ENCODE assay signal across 23 cellular contexts in the genomic region with DNA sequence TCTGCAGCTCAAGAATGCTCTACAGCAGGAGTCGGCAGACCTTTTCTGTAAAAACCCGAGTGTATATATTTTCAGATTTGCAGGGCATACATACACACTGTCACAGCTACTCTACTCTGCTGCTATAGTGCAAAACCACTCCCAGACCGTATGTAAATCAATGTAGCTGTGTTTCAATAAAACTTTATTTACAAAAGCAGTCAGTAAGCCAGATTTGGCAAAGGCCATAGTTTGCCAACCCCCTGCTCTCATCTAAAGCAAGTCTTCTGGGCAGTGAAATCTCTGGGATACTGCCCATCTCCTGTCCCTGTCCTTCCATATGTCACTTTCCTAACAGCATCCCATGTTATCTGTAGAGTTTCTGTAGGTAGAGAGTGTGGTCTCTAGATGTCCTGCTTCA. TPM values are rescaled to one million over a fixed set of nuclear protein-coding genes. Genes with fewer than 3 reads are reported as not detected.
A peak's percentile ranks its signal among the peaks of the same experiment; 100 is the strongest.
DNase-seq lines count a peak whose midpoint lies in the region; ATAC-seq and TF ChIP-seq lines count a peak whose summit lies in the region.
"Had no signal": no experiment of that assay in that cellular context is flagged by ENCODE, and none has a peak within 500 bp of the region (broad histone marks: within the 10 kb centered on the region; RNA-seq: fewer than 3 reads in every experiment).

No MANE protein-coding gene starts in this region.

- H3K27me3 Mint-ChIP-seq in activated CD8-positive, alpha-beta memory T cell treated with anti-CD3 and anti-CD28 coated beads, Interleukin-2, amount 10 ng/mL, durations not matched to agents 7 days and 5 days, result no peaks in the 10 kb centered on the region
- no peaks in the 10 kb centered on the region for H3K27me3 Mint-ChIP-seq in activated T-helper 17 cell treated with anti-CD3 and anti-CD28 coated beads, Interleukin-2, amount 50 U/mL, for 72 hours
- H3K27me3 Mint-ChIP-seq in stimulated activated memory B cell treated with anti-CD40 and anti-IgM and Interleukin-4, amounts not matched to agents 10 μg/mL and 1 μg/mL and 100 μg/mL, for 72 hours, result no peaks in the 10 kb centered on the region

- peak overlapping the region; percentile 44 for H3K27ac Mint-ChIP-seq in activated CD8-positive, alpha-beta memory T cell treated with anti-CD3 and anti-CD28 coated beads, Interleukin-2, amount 10 ng/mL, durations not matched to agents 7 days and 5 days
- peak overlapping the region; percentile 18 for H3K27ac Mint-ChIP-seq in activated T-helper 17 cell treated with anti-CD3 and anti-CD28 coated beads, Interleukin-2, amount 50 U/mL, for 72 hours
- H3K27ac Mint-ChIP-seq in stimulated activated memory B cell treated with anti-CD40 and anti-IgM and Interleukin-4, amounts not matched to agents 10 μg/mL and 1 μg/mL and 100 μg/mL, for 72 hours, result peak overlapping the region; percentile 77

- WGBS in liver, result 78% methylated on average over 3 of the region's 3 CpGs

- CTCF ChIA-PET in activated CD8-positive, alpha-beta memory T cell treated with anti-CD3 and anti-CD28 coated beads, Interleukin-2, amount 10 ng/mL, durations not matched to agents 7 days and 5 days (lab: Charles Lee), result interaction anchor here (1.6 kb wide), 1 partner anchor 9 kb away, joined by 4 read pairs; no protein-coding TSS in a partner anchor

- ATAC-seq in activated CD8-positive, alpha-beta memory T cell treated with anti-CD3 and anti-CD28 coated beads, Interleukin-2, amount 10 ng/mL, durations not matched to agents 7 days and 5 days, result no peak
- no peak for ATAC-seq in activated T-helper 17 cell treated with anti-CD3 and anti-CD28 coated beads, Interleukin-2, amount 50 U/mL, for 72 hours (replicated peaks)
- no peak for ATAC-seq in stimulated activated memory B cell treated with anti-CD40 and anti-IgM and Interleukin-4, amounts not matched to agents 10 μg/mL and 1 μg/mL and 100 μg/mL, for 72 hours

- H3K27me3 ChIP-seq in liver (ENCODE audit: control insufficient read depth in 4 of 4, insufficient read depth in 4 of 4, low read length in 3 of 4), result no peaks in the 10 kb centered on the region
- H3K27me3 ChIP-seq: Peyer's patch had no signal

- peak overlapping the region; percentile 68 to 72 for H3K27ac ChIP-seq in liver (ENCODE audit: low read depth in 1 of 2, low read length in 2 of 2)
- H3K27ac ChIP-seq: C4-2B, HL-60, Peyer's patch had no signal

- H3K36me3 Mint-ChIP-seq in activated CD8-positive, alpha-beta memory T cell treated with anti-CD3 and anti-CD28 coated beads, Interleukin-2, amount 10 ng/mL, durations not matched to agents 7 days and 5 days, result peaks cover 63% of the 10 kb centered on the region
- peaks cover 100% of the 10 kb centered on the region for H3K36me3 Mint-ChIP-seq in activated T-helper 17 cell treated with anti-CD3 and anti-CD28 coated beads, Interleukin-2, amount 50 U/mL, for 72 hours (ENCODE audit: low read depth)
- H3K36me3 Mint-ChIP-seq in stimulated activated memory B cell treated with anti-CD40 and anti-IgM and Interleukin-4, amounts not matched to agents 10 μg/mL and 1 μg/mL and 100 μg/mL, for 72 hours, result peaks cover 71% of the 10 kb centered on the region

- DNase-seq in activated CD8-positive, alpha-beta memory T cell treated with anti-CD3 and anti-CD28 coated beads, Interleukin-2, amount 10 ng/mL, durations not matched to agents 7 days and 5 days, result no peak
- DNase-seq in activated CD8-positive, alpha-beta memory T cell treated with anti-CD3 and anti-CD28 coated beads, Interleukin-2, amount 50 U/mL, for 4 hours, result no peak
- no peak for DNase-seq in T-helper 2 cell
- DNase-seq in NCI-H1694 (lab: John Stamatoyannopoulos, UW), result no peak
- no peak for DNase-seq in T1000 (lab: John Stamatoyannopoulos, UW)
- DNase-seq: EL, GF-D8, H7, KG1, NCI-H1105 treated with DMSO at 0.1 percent for 48 hours, NCI-H1694 treated with DMSO at 0.1 percent for 48 hours, NCI-H2081 treated with DMSO at 0.1 percent for 48 hours, NCI-H2171 treated with DMSO at 0.1 percent for 48 hours, NCI-H524 treated with DMSO at 0.1 percent for 48 hours, NCI-H82, Peyer's patch had no signal

- peaks cover 3 to 19% (median 14%) of the 10 kb centered on the region in 4 donors for H3K4me1 ChIP-seq in liver (ENCODE audit: control insufficient read depth in 4 of 4, insufficient read depth in 4 of 4, low read length in 3 of 4)
- H3K4me1 ChIP-seq: Peyer's patch had no signal

- H3K4me3 Mint-ChIP-seq in activated CD8-positive, alpha-beta memory T cell treated with anti-CD3 and anti-CD28 coated beads, Interleukin-2, amount 10 ng/mL, durations not matched to agents 7 days and 5 days, result no peak overlapping the region
- no peak overlapping the region for H3K4me3 Mint-ChIP-seq in activated T-helper 17 cell treated with anti-CD3 and anti-CD28 coated beads, Interleukin-2, amount 50 U/mL, for 72 hours
- H3K4me3 Mint-ChIP-seq in stimulated activated memory B cell treated with anti-CD40 and anti-IgM and Interleukin-4, amounts not matched to agents 10 μg/mL and 1 μg/mL and 100 μg/mL, for 72 hours, result no peak overlapping the region

- TF ChIP-seq RAD21 in liver (IDR thresholded peaks at IDR 0.05), result no peak

- H3K36me3 ChIP-seq in liver (ENCODE audit: control insufficient read depth in 4 of 4, insufficient read depth in 3 of 4, low read depth in 1 of 4, low read length in 3 of 4), result peaks cover 2 to 43% (median 26%) of the 10 kb centered on the region in 4 donors

- H3K4me1 Mint-ChIP-seq in activated CD8-positive, alpha-beta memory T cell treated with anti-CD3 and anti-CD28 coated beads, Interleukin-2, amount 10 ng/mL, durations not matched to agents 7 days and 5 days, result no peaks in the 10 kb centered on the region
- H3K4me1 Mint-ChIP-seq in activated T-helper 17 cell treated with anti-CD3 and anti-CD28 coated beads, Interleukin-2, amount 50 U/mL, for 72 hours, result peaks cover 8% of the 10 kb centered on the region
- H3K4me1 Mint-ChIP-seq in stimulated activated memory B cell treated with anti-CD40 and anti-IgM and Interleukin-4, amounts not matched to agents 10 μg/mL and 1 μg/mL and 100 μg/mL, for 72 hours, result no peaks in the 10 kb centered on the region

- H3K9me3 Mint-ChIP-seq in activated CD8-positive, alpha-beta memory T cell treated with anti-CD3 and anti-CD28 coated beads, Interleukin-2, amount 10 ng/mL, durations not matched to agents 7 days and 5 days (ENCODE audit: low read depth), result no peaks in the 10 kb centered on the region
- no peaks in the 10 kb centered on the region for H3K9me3 Mint-ChIP-seq in activated T-helper 17 cell treated with anti-CD3 and anti-CD28 coated beads, Interleukin-2, amount 50 U/mL, for 72 hours
- no peaks in the 10 kb centered on the region for H3K9me3 Mint-ChIP-seq in stimulated activated memory B cell treated with anti-CD40 and anti-IgM and Interleukin-4, amounts not matched to agents 10 μg/mL and 1 μg/mL and 100 μg/mL, for 72 hours

- H3K9me3 ChIP-seq in liver (ENCODE audit: control insufficient read depth in 4 of 4, low read length in 3 of 4), result no peaks in the 10 kb centered on the region
- H3K9me3 ChIP-seq: Peyer's patch had no signal

- H3K4me3 ChIP-seq in liver (ENCODE audit: low read depth in 1 of 3, low read length in 3 of 3), result no peak overlapping the region
- H3K4me3 ChIP-seq: Peyer's patch had no signal

- no peak overlapping the region for H3K9ac ChIP-seq in liver (ENCODE audit: low read depth in 1 of 2, low read length in 2 of 2)

- TF ChIP-seq CTCF in liver (IDR thresholded peaks at IDR 0.05; ENCODE audit: low read depth, low read length, missing input control), result no peak

TF ChIP-seq in liver, 16 proteins besides CTCF, POLR2A, EP300 and RAD21 (continues in another document):
- TF ChIP-seq TAF1 (conservative IDR thresholded peaks at IDR 0.05), result no peak
- TF ChIP-seq, protein P1, sequence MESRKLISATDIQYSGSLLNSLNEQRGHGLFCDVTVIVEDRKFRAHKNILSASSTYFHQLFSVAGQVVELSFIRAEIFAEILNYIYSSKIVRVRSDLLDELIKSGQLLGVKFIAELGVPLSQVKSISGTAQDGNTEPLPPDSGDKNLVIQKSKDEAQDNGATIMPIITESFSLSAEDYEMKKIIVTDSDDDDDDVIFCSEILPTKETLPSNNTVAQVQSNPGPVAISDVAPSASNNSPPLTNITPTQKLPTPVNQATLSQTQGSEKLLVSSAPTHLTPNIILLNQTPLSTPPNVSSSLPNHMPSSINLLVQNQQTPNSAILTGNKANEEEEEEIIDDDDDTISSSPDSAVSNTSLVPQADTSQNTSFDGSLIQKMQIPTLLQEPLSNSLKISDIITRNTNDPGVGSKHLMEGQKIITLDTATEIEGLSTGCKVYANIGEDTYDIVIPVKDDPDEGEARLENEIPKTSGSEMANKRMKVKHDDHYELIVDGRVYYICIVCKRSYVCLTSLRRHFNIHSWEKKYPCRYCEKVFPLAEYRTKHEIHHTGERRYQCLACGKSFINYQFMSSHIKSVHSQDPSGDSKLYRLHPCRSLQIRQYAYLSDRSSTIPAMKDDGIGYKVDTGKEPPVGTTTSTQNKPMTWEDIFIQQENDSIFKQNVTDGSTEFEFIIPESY (IDR thresholded peaks at IDR 0.05), result no peak
- no peak for TF ChIP-seq EGR1 (IDR thresholded peaks at IDR 0.05; ENCODE audit: low read depth in 2 of 2)
- TF ChIP-seq FOXA1 (IDR thresholded peaks at IDR 0.05), result no peak
- TF ChIP-seq, protein P2, sequence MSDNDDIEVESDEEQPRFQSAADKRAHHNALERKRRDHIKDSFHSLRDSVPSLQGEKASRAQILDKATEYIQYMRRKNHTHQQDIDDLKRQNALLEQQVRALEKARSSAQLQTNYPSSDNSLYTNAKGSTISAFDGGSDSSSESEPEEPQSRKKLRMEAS (IDR thresholded peaks at IDR 0.05), result no peak
- no peak for TF ChIP-seq SP1 (IDR thresholded peaks at IDR 0.05)
- TF ChIP-seq, protein P3, sequence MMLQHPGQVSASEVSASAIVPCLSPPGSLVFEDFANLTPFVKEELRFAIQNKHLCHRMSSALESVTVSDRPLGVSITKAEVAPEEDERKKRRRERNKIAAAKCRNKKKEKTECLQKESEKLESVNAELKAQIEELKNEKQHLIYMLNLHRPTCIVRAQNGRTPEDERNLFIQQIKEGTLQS (IDR thresholded peaks at IDR 0.05), result no peak
- TF ChIP-seq YY1 (IDR thresholded peaks at IDR 0.05), result no peak
- no peak for TF ChIP-seq HNF4G (IDR thresholded peaks at IDR 0.05)
- TF ChIP-seq NR2F2 (IDR thresholded peaks at IDR 0.05), result no peak
- no peak for TF ChIP-seq RXRA (IDR thresholded peaks at IDR 0.05)
- no peak for TF ChIP-seq FOXA2 (IDR thresholded peaks at IDR 0.05)
- TF ChIP-seq JUND (IDR thresholded peaks at IDR 0.05), result no peak

RNA-seq across cellular contexts. Expression of a gene that starts 57.2 kb away (rescaled TPM):
- total RNA-seq in activated CD8-positive, alpha-beta memory T cell treated with anti-CD3 and anti-CD28 coated beads, Interleukin-2, amount 10 ng/mL, durations not matched to agents 7 days and 5 days, result not detected
- under 1 TPM in 1 of 2 donors, not detected in 1; 0.29 TPM for total RNA-seq in activated T-helper 17 cell treated with anti-CD3 and anti-CD28 coated beads, Interleukin-2, amount 50 U/mL, for 72 hours
- total RNA-seq in liver, result not detected
- not detected for polyA plus RNA-seq in liver
- total RNA-seq: H7, HT-29, OCI-LY7, Peyer's patch had no signal

Comparison
In these comparisons a context has a peak if more than half of its experiments do, and no peak if none do; other contexts are left out.
1. H3K27ac Mint-ChIP-seq: peak in every context shown above with its lines; median percentile 77 in stimulated activated memory B cell treated with anti-CD40 and anti-IgM and Interleukin-4, amounts not matched to agents 10 μg/mL and 1 μg/mL and 100 μg/mL, for 72 hours; 44 in activated CD8-positive, alpha-beta memory T cell treated with anti-CD3 and anti-CD28 coated beads, Interleukin-2, amount 10 ng/mL, durations not matched to agents 7 days and 5 days; 18 in activated T-helper 17 cell treated with anti-CD3 and anti-CD28 coated beads, Interleukin-2, amount 50 U/mL, for 72 hours.